ENCODE assay signal across 8 cellular contexts in the genomic region with DNA sequence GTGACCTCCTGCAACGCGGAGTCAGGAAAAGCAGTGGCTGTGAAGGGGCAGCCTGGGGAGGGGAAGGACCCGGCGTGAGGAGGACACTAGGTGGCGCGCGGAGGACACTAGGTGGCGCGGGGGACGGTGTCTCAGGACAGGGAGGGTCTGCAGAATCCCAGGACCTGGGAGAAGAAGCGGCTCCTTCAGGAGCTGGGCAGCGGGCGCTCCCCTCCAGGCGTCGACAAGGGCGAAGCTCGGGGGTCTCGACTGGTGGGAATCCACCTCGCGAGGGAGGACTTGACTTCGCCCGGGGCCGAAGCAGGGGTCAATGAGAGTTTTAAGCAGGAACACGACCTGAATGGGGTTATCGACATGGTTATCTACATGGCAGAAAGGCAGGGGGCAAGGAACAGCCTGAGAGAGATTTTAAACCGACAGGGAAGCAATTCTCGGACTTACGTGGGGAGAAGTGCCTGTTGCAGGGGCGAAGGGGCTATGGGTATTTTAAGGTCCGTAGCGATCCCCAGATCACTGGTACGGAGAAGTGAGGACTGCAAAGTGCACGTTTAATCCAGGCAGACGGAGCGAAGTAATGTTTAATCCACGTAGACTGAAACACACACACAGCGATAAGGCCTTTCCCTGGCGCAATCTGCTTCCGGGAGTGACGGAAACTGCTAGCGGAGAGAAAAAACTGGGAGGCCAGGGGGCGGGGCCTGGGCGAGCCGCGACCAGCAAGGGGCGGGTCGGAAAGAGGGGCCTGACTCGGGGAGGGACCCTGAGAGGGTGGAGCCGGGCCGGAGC. TPM values are rescaled to one million over a fixed set of nuclear protein-coding genes. Genes with fewer than 3 reads are reported as not detected.
DNase-seq lines count a peak whose midpoint lies in the region; ATAC-seq and TF ChIP-seq lines count a peak whose summit lies in the region.

TSS of gene ZNF616 (minus strand) at position 648 of the 786 bp plus-strand sequence. CDS start 9,426 bp downstream, outside the sequence.

- 0% methylated on average over 50 of the region's 50 CpGs for WGBS in testis, 2 donors

- intact Hi-C loops in testis (cut with DNase I; ENCODE audit: low total_unique reads), result loop anchor here (10.0 kb wide), 1 partner anchor 95 kb away; no protein-coding TSS in a partner anchor

- peak; percentile 98 for DNase-seq in GM10248 (ENCODE audit: extremely low spot score)
- DNase-seq in HFFc6, result peak; percentile 92
- DNase-seq in NCI-H1048 (lab: John Stamatoyannopoulos, UW), result peak; percentile 82
- DNase-seq in activated naive CD4-positive, alpha-beta T cell treated with anti-CD3 and anti-CD28 coated beads, Interleukin-2, amount 50 U/mL, for 72 hours (ENCODE audit: low spot score in 2 of 2), result peak; percentile 95 to 98
- DNase-seq in glomerular endothelial cell (ENCODE audit: extremely low read depth, low read depth, low spot score), result peak; percentile 63
- DNase-seq in omental fat pad (ENCODE audit: low spot score), result peak; percentile 92
- DNase-seq in testis, result peak; percentile 98

- ATAC-seq in SK-N-SH treated with all-trans-retinoic acid at 6 μM for 48 hours, result peak; percentile 96
- ATAC-seq in activated naive CD4-positive, alpha-beta T cell treated with anti-CD3 and anti-CD28 coated beads, Interleukin-2, amount 50 U/mL, for 72 hours, result peak; percentile 96 to 98
- peak; percentile 100 for ATAC-seq in omental fat pad (ENCODE audit: low FRiP score)

- peak within 1 kb of the TSS; percentile 98 for H3K27ac Mint-ChIP-seq in HFFc6
- peak within 1 kb of the TSS; percentile 95 to 98 for H3K27ac Mint-ChIP-seq in activated naive CD4-positive, alpha-beta T cell treated with anti-CD3 and anti-CD28 coated beads, Interleukin-2, amount 50 U/mL, for 72 hours

- peak within 1 kb of the TSS; percentile 92 for H3K4me3 Mint-ChIP-seq in HFFc6

- peak within 1 kb of the TSS; percentile 75 to 93 for H3K4me3 ChIP-seq in testis

- H3K4me1 Mint-ChIP-seq in HFFc6 (ENCODE audit: low read depth), result peaks cover 21% of the 10 kb centered on the region

- H3K27me3 ChIP-seq in testis, result no peaks in the 10 kb centered on the region

- peak; percentile 50 for TF ChIP-seq POLR2A in testis (IDR thresholded peaks at IDR 0.05)

- TF ChIP-seq CTCF in GM10248 (IDR thresholded peaks at IDR 0.05; ENCODE audit: control extremely low read depth, extremely low read depth, low read depth, missing control alignments), result peak; percentile 95
- TF ChIP-seq CTCF in HFFc6 (IDR thresholded peaks at IDR 0.05), result peak; percentile 87
- peak in 1 of 3 donors; percentile 61 for TF ChIP-seq CTCF in omental fat pad (IDR thresholded peaks at IDR 0.05)
- peak; percentile 73 to 75 (median 75) for TF ChIP-seq CTCF in testis (IDR thresholded peaks at IDR 0.05)

- H3K27ac ChIP-seq in testis, result peak within 1 kb of the TSS; percentile 75 to 89

- peaks cover 13% of the 10 kb centered on the region for H3K4me1 ChIP-seq in testis

- peaks cover 2% of the 10 kb centered on the region; the same call in 1 of the 2 replicates for H3K27me3 Mint-ChIP-seq in HFFc6 (ENCODE audit: insufficient read depth)

- no peaks in the 10 kb centered on the region for H3K9me3 ChIP-seq in testis

- no peaks in the 10 kb centered on the region for H3K36me3 ChIP-seq in testis (ENCODE audit: low read depth, missing control alignments)

- H3K36me3 Mint-ChIP-seq in HFFc6 (ENCODE audit: low read depth), result peaks cover 44% of the 10 kb centered on the region
- H3K36me3 Mint-ChIP-seq in activated naive CD4-positive, alpha-beta T cell treated with anti-CD3 and anti-CD28 coated beads, Interleukin-2, amount 50 U/mL, for 72 hours, result peaks cover 43 to 81% of the 10 kb centered on the region in 2 donors

- CTCF ChIA-PET in GM10248 (lab: Yijun Ruan, JAX), result interaction anchor here (1.1 to 2.3 kb wide), 3 partner anchors 58 to 98 kb away, joined by 3 to 8 read pairs (median 6); no protein-coding TSS in a partner anchor

- H3K9me3 Mint-ChIP-seq in HFFc6, result peaks cover 46% of the 10 kb centered on the region
- peaks cover 9 to 35% of the 10 kb centered on the region in 2 donors for H3K9me3 Mint-ChIP-seq in activated naive CD4-positive, alpha-beta T cell treated with anti-CD3 and anti-CD28 coated beads, Interleukin-2, amount 50 U/mL, for 72 hours

- POLR2A ChIA-PET in GM10248 (lab: Yijun Ruan, JAX), result no interaction called here

TF ChIP-seq in SK-N-SH treated with all-trans-retinoic acid at 6 μM for 48 hours, 23 proteins besides CTCF, POLR2A, EP300 and RAD21:
- TF ChIP-seq SNAI2 (CRISPR knock-in tag; IDR thresholded peaks at IDR 0.05) (no peak), ZNF70 (CRISPR knock-in tag; IDR thresholded peaks at IDR 0.05) (peak; percentile 56)
TF ChIP-seq in SK-N-SH treated with all-trans-retinoic acid at 6 μM for 48 hours: peak in this region for 1.

RNA-seq across cellular contexts. Expression of gene ZNF616, which starts in this region (rescaled TPM):
- total RNA-seq in HFFc6 (2021; fragmentation: NEBNext Ultra II Directional; extraction: Animal tissue kit (Norgen Biotek cat#: 25700)), result 10 to 100 TPM in 3 of 6 experiments, 1 to 10 TPM in 3; 8.6 to 11.0 (median 9.9) TPM
- 10 to 100 TPM in 1 of 2 donors, 1 to 10 TPM in 1; 9.6 to 10.9 TPM for total RNA-seq in activated naive CD4-positive, alpha-beta T cell treated with anti-CD3 and anti-CD28 coated beads, Interleukin-2, amount 50 U/mL, for 72 hours
- 5.1 and 7.5 TPM in 2 replicates for total RNA-seq in glomerular endothelial cell
- total RNA-seq in omental fat pad, result 1 to 10 TPM; 3.0 to 7.1 (median 6.1) TPM
- 10 to 100 TPM in 1 of 2 donors, 1 to 10 TPM in 1; 9.0 to 11.3 TPM for total RNA-seq in testis
- 6.3 TPM for polyA plus RNA-seq in testis (ENCODE audit: insufficient read depth, low read depth, low replicate concordance)

Comparison
In these comparisons a context has a peak if more than half of its experiments do, and no peak if none do; other contexts are left out.
1. Peak in every context shown above with its lines: DNase-seq, ATAC-seq, H3K4me3 ChIP-seq and H3K27ac ChIP-seq.